8 cellular contexts compared by ENCODE assay signal in the genomic region with DNA sequence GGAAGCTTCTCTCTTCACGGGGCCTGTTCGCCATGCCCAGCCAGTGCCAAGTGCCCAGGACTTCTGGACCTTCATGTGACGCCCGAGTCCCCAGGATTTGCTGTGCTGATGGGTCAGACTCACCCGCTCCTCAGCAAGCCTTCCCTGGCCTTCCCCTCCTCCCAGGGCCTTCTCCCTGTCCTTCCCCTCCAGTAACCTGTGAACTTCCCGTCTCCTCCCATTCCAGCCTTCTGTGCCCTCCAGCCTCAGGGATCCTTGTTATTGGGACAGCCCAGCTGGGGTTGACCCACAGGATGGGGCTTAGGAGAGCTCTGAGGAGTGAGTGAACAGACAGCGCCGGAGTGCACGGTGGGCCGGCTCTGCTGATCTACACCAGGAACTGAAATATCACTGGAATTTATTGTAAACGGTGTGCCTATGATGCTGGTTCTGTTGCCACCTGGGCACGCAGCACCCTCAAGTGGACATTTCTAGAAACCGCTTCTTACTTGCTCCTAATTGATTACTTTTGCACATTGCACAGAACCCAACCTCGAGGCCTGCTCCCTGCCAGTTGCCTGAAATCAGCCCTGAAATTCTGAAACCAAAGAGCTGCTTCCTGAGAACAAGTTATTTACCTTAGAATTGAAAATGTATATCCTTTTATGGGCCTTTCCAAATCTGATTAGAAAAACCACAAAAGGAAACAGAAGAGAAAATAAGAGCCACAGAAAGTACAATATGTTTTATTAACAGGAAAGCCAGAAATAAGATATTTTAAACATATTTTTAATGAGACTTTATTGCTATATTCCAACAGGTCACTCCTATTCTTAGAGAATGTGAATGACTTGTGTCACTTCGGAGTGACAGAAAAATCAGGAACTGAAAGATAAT. TPM values are rescaled to one million over a fixed set of nuclear protein-coding genes. Genes with fewer than 3 reads are reported as not detected.
DNase-seq lines count a peak whose midpoint lies in the region; ATAC-seq and TF ChIP-seq lines count a peak whose summit lies in the region.

No MANE protein-coding gene starts in this region.

- H3K9me3 Mint-ChIP-seq in CD4-positive, alpha-beta memory T cell = peaks cover 0 to 2% (median 0%) of the 10 kb centered on the region in 8 donors

- no peaks in the 10 kb centered on the region for H3K27me3 Mint-ChIP-seq in CD4-positive, alpha-beta memory T cell

- H3K36me3 ChIP-seq in CD4-positive, alpha-beta memory T cell (ENCODE audit: insufficient read depth, low read length) = no peaks in the 10 kb centered on the region
- no peaks in the 10 kb centered on the region for H3K36me3 ChIP-seq in ascending aorta
- H3K36me3 ChIP-seq in kidney epithelial cell (ENCODE audit: control insufficient read depth, insufficient read depth, low read length) = no peaks in the 10 kb centered on the region

- H3K27me3 ChIP-seq in CD4-positive, alpha-beta memory T cell (ENCODE audit: insufficient read depth, low read length) = no peaks in the 10 kb centered on the region
- no peaks in the 10 kb centered on the region for H3K27me3 ChIP-seq in ascending aorta
- H3K27me3 ChIP-seq in kidney epithelial cell (ENCODE audit: control insufficient read depth, insufficient read depth, low read length) = no peaks in the 10 kb centered on the region

- H3K27ac Mint-ChIP-seq in CD4-positive, alpha-beta memory T cell = peak overlapping the region; percentile 78 to 97 (median 96)

- intact Hi-C loops in CD4-positive, alpha-beta memory T cell (cut with micrococcal nuclease) = loop anchor here (1.0 to 2.0 kb wide), 2 partner anchors 8 to 34 kb away; no protein-coding TSS in a partner anchor
- intact Hi-C loops in ascending aorta (cut with DNase I) = no loop called here

- H3K4me1 ChIP-seq in CD4-positive, alpha-beta memory T cell (ENCODE audit: insufficient read depth, low read length) = peaks cover 68% of the 10 kb centered on the region
- H3K4me1 ChIP-seq in ascending aorta = peaks cover 38 to 63% of the 10 kb centered on the region in 2 donors

- peak overlapping the region; percentile 15 to 20 for H3K4me3 ChIP-seq in CD4-positive, alpha-beta memory T cell (ENCODE audit: low read length in 2 of 2)
- no peak overlapping the region for H3K4me3 ChIP-seq in ascending aorta
- no peak overlapping the region for H3K4me3 ChIP-seq in kidney epithelial cell (ENCODE audit: low read depth, low read length)

- H3K4me3 Mint-ChIP-seq in CD4-positive, alpha-beta memory T cell = peak overlapping the region; percentile 7 to 88 (median 76)

- TF ChIP-seq CTCF in ascending aorta (IDR thresholded peaks at IDR 0.05) (peak; percentile 25 to 42 (median 28)), kidney epithelial cell (IDR thresholded peaks at IDR 0.05; ENCODE audit: insufficient read depth, low read length, poor library complexity, severe bottlenecking) (peak; percentile 60)

- no peaks in the 10 kb centered on the region for H3K9me3 ChIP-seq in CD4-positive, alpha-beta memory T cell (ENCODE audit: control insufficient read depth in 1 of 2, low read length in 2 of 2)
- H3K9me3 ChIP-seq in ascending aorta = no peaks in the 10 kb centered on the region

- H3K36me3 Mint-ChIP-seq in CD4-positive, alpha-beta memory T cell = no peaks in the 10 kb centered on the region

- H3K4me1 Mint-ChIP-seq in CD4-positive, alpha-beta memory T cell = peaks cover 41 to 63% (median 55%) of the 10 kb centered on the region in 4 donors

- POLR2A ChIA-PET in CD4-positive, alpha-beta memory T cell (lab: Charles Lee; ENCODE audit: partially characterized antibody) = interaction anchor here (0.9 to 2.3 kb wide), 10 partner anchors 11 to 280 kb away, joined by 3 to 11 read pairs (median 3); a partner anchor contains a TSS

- peak; percentile 56 to 77 (median 69) for DNase-seq in CD4-positive, alpha-beta memory T cell
- peak; percentile 61 for DNase-seq in HPDE6-E6E7 (ENCODE audit: extremely low spot score)
- DNase-seq in RPMI7951 (ENCODE audit: low read depth) = peak; percentile 23
- DNase-seq in ascending aorta (ENCODE audit: low spot score in 2 of 2) = no peak
- no peak for DNase-seq in kidney epithelial cell (ENCODE audit: low read depth)
- no peak for DNase-seq in substantia nigra (lab: John Stamatoyannopoulos, UW)

- ATAC-seq in GM18498 (IDR thresholded peaks at IDR 0.05; ENCODE audit: unreplicated experiment) (no peak), HG02623 (IDR thresholded peaks at IDR 0.05; ENCODE audit: unreplicated experiment) (no peak)

- peak overlapping the region; percentile 30 for H3K27ac ChIP-seq in CD4-positive, alpha-beta memory T cell (ENCODE audit: low read depth, low read length)
- peak overlapping the region; percentile 84 to 98 for H3K27ac ChIP-seq in ascending aorta
- H3K27ac ChIP-seq in substantia nigra (ENCODE audit: low read depth, low read length, poor library complexity, severe bottlenecking) = peak overlapping the region; percentile 53

- CTCF ChIA-PET in CD4-positive, alpha-beta memory T cell (lab: Charles Lee; ENCODE audit: partially characterized antibody) = interaction anchor here (0.7 to 17.5 kb wide), 11 partner anchors 9 to 214 kb away, joined by 3 to 379 read pairs (median 5); no protein-coding TSS in a partner anchor

RNA-seq across cellular contexts. Expression of a gene that starts 1.6 kb away (rescaled TPM):
- total RNA-seq in CD4-positive, alpha-beta memory T cell = not detected
- polyA plus RNA-seq in CD4-positive, alpha-beta memory T cell = not detected
- not detected in 2 replicates for total RNA-seq in RPMI7951 (2014; rRNA removed; shearing (Covaris generic))
- 4.0 TPM for total RNA-seq in ascending aorta
- not detected in 2 replicates for total RNA-seq in kidney epithelial cell

RNA-seq across cellular contexts. Expression of a gene that starts 4.8 kb away (rescaled TPM):
- total RNA-seq in CD4-positive, alpha-beta memory T cell = not detected
- not detected for polyA plus RNA-seq in CD4-positive, alpha-beta memory T cell
- 0.20 TPM in 1 of 2 replicates, not detected in the other for total RNA-seq in RPMI7951 (2014; rRNA removed; shearing (Covaris generic))
- total RNA-seq in ascending aorta (32.7 TPM), kidney epithelial cell (0.58 TPM in 1 of 2 replicates, not detected in the other)

RNA-seq across cellular contexts. Expression of a gene that starts 40.6 kb away (rescaled TPM):
- total RNA-seq in CD4-positive, alpha-beta memory T cell = not detected
- not detected for polyA plus RNA-seq in CD4-positive, alpha-beta memory T cell
- not detected in 2 replicates for total RNA-seq in RPMI7951 (2014; rRNA removed; shearing (Covaris generic))
- total RNA-seq in ascending aorta = not detected
- not detected in 2 replicates for total RNA-seq in kidney epithelial cell

RNA-seq across cellular contexts. Expression of a gene that starts 47.1 kb away (rescaled TPM):
- total RNA-seq in CD4-positive, alpha-beta memory T cell = not detected
- not detected for polyA plus RNA-seq in CD4-positive, alpha-beta memory T cell
- not detected in 2 replicates for total RNA-seq in RPMI7951 (2014; rRNA removed; shearing (Covaris generic))
- total RNA-seq in ascending aorta = not detected
- not detected in 2 replicates for total RNA-seq in kidney epithelial cell

Comparison
In these comparisons a context has a peak if more than half of its experiments do, and no peak if none do; other contexts are left out.
1. DNase-seq: peak in CD4-positive, alpha-beta memory T cell (5 of 5), HPDE6-E6E7 (single experiment) and RPMI7951 (single experiment); none in ascending aorta (0 of 2), kidney epithelial cell (single experiment) and substantia nigra (0 of 49).
2. H3K27ac ChIP-seq: peak in every context shown above with its lines; median percentile 91 in ascending aorta; 53 in substantia nigra; 30 in CD4-positive, alpha-beta memory T cell.
3. H3K4me3 ChIP-seq: peak in CD4-positive, alpha-beta memory T cell (2 of 2); none in ascending aorta (0 of 2) and kidney epithelial cell (single experiment).
4. RNA of a gene that starts 4.8 kb away (total RNA-seq): 32.7 TPM in ascending aorta (single experiment); 0.58 TPM in kidney epithelial cell, not detected in CD4-positive, alpha-beta memory T cell and 0.20 TPM in RPMI7951; every median in the first group is over 10 times any median in the second.